In the genomic region with DNA sequence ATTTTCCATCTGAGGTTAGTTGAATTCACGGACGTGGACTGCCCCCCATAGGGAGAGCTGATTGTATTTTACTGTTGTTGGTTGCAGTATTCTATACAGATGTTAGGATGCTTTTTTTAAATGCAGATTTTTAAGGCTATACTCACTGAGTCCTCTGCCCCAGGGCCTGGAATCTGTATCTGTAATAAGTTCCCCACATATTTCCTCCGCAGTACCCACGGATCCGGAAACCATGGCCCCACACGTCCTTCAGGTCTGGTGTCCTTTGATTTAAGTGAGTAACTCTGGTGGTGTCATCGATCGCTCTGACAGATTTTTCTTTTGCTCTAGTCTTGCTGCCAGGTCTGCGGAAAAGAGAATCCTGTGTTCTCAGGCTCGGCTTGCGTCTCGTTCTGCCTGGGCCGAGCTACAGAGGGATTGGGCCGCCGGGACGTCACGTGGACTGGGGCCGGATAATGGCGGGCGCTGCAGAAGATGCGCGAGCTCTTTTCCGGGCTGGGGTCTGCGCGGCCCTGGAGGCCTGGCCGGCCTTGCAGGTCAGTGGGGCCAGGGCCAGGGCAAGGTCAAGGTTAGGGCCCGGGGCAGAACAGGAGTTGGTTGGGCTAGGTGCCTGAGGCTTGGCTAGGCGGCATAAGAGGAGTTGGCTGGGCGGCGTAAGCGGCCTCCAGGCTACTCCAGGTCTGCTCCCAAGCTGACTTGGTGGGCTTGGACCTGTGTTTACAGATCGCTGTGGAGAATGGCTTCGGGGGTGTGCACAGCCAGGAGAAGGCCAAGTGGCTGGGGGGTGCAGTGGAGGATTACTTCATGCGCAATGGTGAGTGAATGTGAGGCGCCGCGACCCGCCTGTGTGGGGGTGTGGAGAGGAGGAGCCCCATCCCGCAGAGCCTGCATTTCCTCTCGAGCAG, we compare ENCODE assay signal across 8 cellular contexts. TPM values are rescaled to one million over a fixed set of nuclear protein-coding genes. Genes with fewer than 3 reads are reported as not detected.
A peak's percentile ranks its signal among the peaks of the same experiment; 100 is the strongest.
DNase-seq lines count a peak whose midpoint lies in the region; TF ChIP-seq lines count a peak whose summit lies in the region.

Gene TSR2, plus strand, starts transcription at position 438 of the 905 bp plus-strand sequence. Its CDS starts 18 bp downstream, at position 456.

- CTCF ChIA-PET in RWPE1 (lab: Yijun Ruan, JAX): no interaction called here

- peak; percentile 95 for DNase-seq in ELF-1 (ENCODE audit: low read depth, low spot score)
- DNase-seq in H4 (ENCODE audit: low spot score): peak; percentile 86
- DNase-seq in RWPE1 (ENCODE audit: low spot score): peak; percentile 60
- peak; percentile 72 for DNase-seq in activated T-helper 2 cell treated with anti-CD3 and anti-CD28 coated beads, Interferon-gamma antibody, Interleukin-2, Interleukin-4, amounts not matched to agents 10 μg/mL and 5 μg/mL and 100 μg/mL, durations not matched to agents 14 hours and 24 hours and 36 hours (ENCODE audit: low spot score)
- peak; percentile 89 for DNase-seq in fibroblast of pulmonary artery (ENCODE audit: low read depth)
- DNase-seq in nephron progenitor cell: peak; percentile 76

- TF ChIP-seq CTCF in LNCAP (IDR thresholded peaks at IDR 0.05) (peak; percentile 34; the same call in 1 of the 2 replicates), RWPE1 (conservative IDR thresholded peaks at IDR 0.05; ENCODE audit: low read depth) (no peak), fibroblast of pulmonary artery (IDR thresholded peaks at IDR 0.05; ENCODE audit: low read length, missing control alignments) (peak; percentile 30), nephron progenitor cell (IDR thresholded peaks at IDR 0.05) (no peak)

- peaks cover 13% of the 10 kb centered on the region for H3K4me1 Mint-ChIP-seq in activated T-helper 2 cell treated with anti-CD3 and anti-CD28 coated beads, Interferon-gamma antibody, Interleukin-2, Interleukin-4, amounts not matched to agents 10 μg/mL and 5 μg/mL and 100 μg/mL, durations not matched to agents 14 hours and 24 hours and 36 hours (ENCODE audit: low read depth)
- peaks cover 20% of the 10 kb centered on the region for H3K4me1 Mint-ChIP-seq in nephron progenitor cell
- H3K4me1 Mint-ChIP-seq in stimulated activated naive CD8-positive, alpha-beta T cell treated with anti-CD3 and anti-CD28 coated beads, Interleukin-15, Interleukin-2, amounts not matched to agents 100 ng/mL and 50 ng/mL, for 24 hours (ENCODE audit: low read depth): peaks cover 23% of the 10 kb centered on the region

- H3K4me3 Mint-ChIP-seq in activated T-helper 2 cell treated with anti-CD3 and anti-CD28 coated beads, Interferon-gamma antibody, Interleukin-2, Interleukin-4, amounts not matched to agents 10 μg/mL and 5 μg/mL and 100 μg/mL, durations not matched to agents 14 hours and 24 hours and 36 hours (ENCODE audit: low read depth): peak within 1 kb of the TSS; percentile 96
- peak within 1 kb of the TSS; percentile 97 for H3K4me3 Mint-ChIP-seq in nephron progenitor cell
- H3K4me3 Mint-ChIP-seq in stimulated activated naive CD8-positive, alpha-beta T cell treated with anti-CD3 and anti-CD28 coated beads, Interleukin-15, Interleukin-2, amounts not matched to agents 100 ng/mL and 50 ng/mL, for 24 hours: peak within 1 kb of the TSS; percentile 90

- H3K27me3 Mint-ChIP-seq in activated T-helper 2 cell treated with anti-CD3 and anti-CD28 coated beads, Interferon-gamma antibody, Interleukin-2, Interleukin-4, amounts not matched to agents 10 μg/mL and 5 μg/mL and 100 μg/mL, durations not matched to agents 14 hours and 24 hours and 36 hours (ENCODE audit: low read depth): no peaks in the 10 kb centered on the region
- H3K27me3 Mint-ChIP-seq in nephron progenitor cell (ENCODE audit: low read depth, poor library complexity): peaks cover 12% of the 10 kb centered on the region
- no peaks in the 10 kb centered on the region for H3K27me3 Mint-ChIP-seq in stimulated activated naive CD8-positive, alpha-beta T cell treated with anti-CD3 and anti-CD28 coated beads, Interleukin-15, Interleukin-2, amounts not matched to agents 100 ng/mL and 50 ng/mL, for 24 hours

- POLR2A ChIA-PET in RWPE1 (lab: Yijun Ruan, JAX; ENCODE audit: low non-redundant PET): interaction anchor here (0.6 kb wide), 1 partner anchor 266 kb away, joined by 4 read pairs; no protein-coding TSS in a partner anchor

- H3K27ac ChIP-seq in RWPE1: peak within 1 kb of the TSS; percentile 27; the same call in 1 of the 2 replicates

- peak within 1 kb of the TSS; percentile 86 for H3K4me3 ChIP-seq in fibroblast of pulmonary artery (replicated peaks; ENCODE audit: low read depth, low read length)

- peaks cover 26% of the 10 kb centered on the region for H3K36me3 Mint-ChIP-seq in activated T-helper 2 cell treated with anti-CD3 and anti-CD28 coated beads, Interferon-gamma antibody, Interleukin-2, Interleukin-4, amounts not matched to agents 10 μg/mL and 5 μg/mL and 100 μg/mL, durations not matched to agents 14 hours and 24 hours and 36 hours (ENCODE audit: low read depth)
- H3K36me3 Mint-ChIP-seq in nephron progenitor cell (ENCODE audit: low read depth): peaks cover 14% of the 10 kb centered on the region
- peaks cover 19% of the 10 kb centered on the region for H3K36me3 Mint-ChIP-seq in stimulated activated naive CD8-positive, alpha-beta T cell treated with anti-CD3 and anti-CD28 coated beads, Interleukin-15, Interleukin-2, amounts not matched to agents 100 ng/mL and 50 ng/mL, for 24 hours (ENCODE audit: low read depth)

- peak within 1 kb of the TSS; percentile 87 for H3K27ac Mint-ChIP-seq in activated T-helper 2 cell treated with anti-CD3 and anti-CD28 coated beads, Interferon-gamma antibody, Interleukin-2, Interleukin-4, amounts not matched to agents 10 μg/mL and 5 μg/mL and 100 μg/mL, durations not matched to agents 14 hours and 24 hours and 36 hours
- peak within 1 kb of the TSS; percentile 64 for H3K27ac Mint-ChIP-seq in nephron progenitor cell
- peak within 1 kb of the TSS; percentile 77 for H3K27ac Mint-ChIP-seq in stimulated activated naive CD8-positive, alpha-beta T cell treated with anti-CD3 and anti-CD28 coated beads, Interleukin-15, Interleukin-2, amounts not matched to agents 100 ng/mL and 50 ng/mL, for 24 hours

- no peaks in the 10 kb centered on the region for H3K9me3 Mint-ChIP-seq in activated T-helper 2 cell treated with anti-CD3 and anti-CD28 coated beads, Interferon-gamma antibody, Interleukin-2, Interleukin-4, amounts not matched to agents 10 μg/mL and 5 μg/mL and 100 μg/mL, durations not matched to agents 14 hours and 24 hours and 36 hours
- H3K9me3 Mint-ChIP-seq in nephron progenitor cell: peaks cover 62% of the 10 kb centered on the region
- H3K9me3 Mint-ChIP-seq in stimulated activated naive CD8-positive, alpha-beta T cell treated with anti-CD3 and anti-CD28 coated beads, Interleukin-15, Interleukin-2, amounts not matched to agents 100 ng/mL and 50 ng/mL, for 24 hours: no peaks in the 10 kb centered on the region

- intact Hi-C loops in activated T-helper 2 cell treated with anti-CD3 and anti-CD28 coated beads, Interferon-gamma antibody, Interleukin-2, Interleukin-4, amounts not matched to agents 10 μg/mL and 5 μg/mL and 100 μg/mL, durations not matched to agents 14 hours and 24 hours and 36 hours (cut with micrococcal nuclease): loop anchor here (1.0 to 5.0 kb wide), 5 partner anchors 31 to 758 kb away; partner anchors contain the start of genes FAM120C, GNL3L and PHF8

RNA-seq across cellular contexts. Expression of gene TSR2, which starts in this region (rescaled TPM):
- 21.5 and 27.4 TPM in 2 replicates for total RNA-seq in H4 (2014; rRNA removed; shearing (Covaris generic))
- total RNA-seq in activated T-helper 2 cell treated with anti-CD3 and anti-CD28 coated beads, Interferon-gamma antibody, Interleukin-2, Interleukin-4, amounts not matched to agents 10 μg/mL and 5 μg/mL and 100 μg/mL, durations not matched to agents 14 hours and 24 hours and 36 hours: 36.8 and 37.7 TPM in 2 replicates

Comparison
In these comparisons a context has a peak if more than half of its experiments do, and no peak if none do; other contexts are left out.
1. Peak in every context shown above with its lines: DNase-seq, H3K4me3 ChIP-seq and H3K27ac ChIP-seq.
2. CTCF ChIP-seq: peak in LNCAP (single experiment) and fibroblast of pulmonary artery (single experiment); none in RWPE1 (single experiment) and nephron progenitor cell (single experiment).